Comparison of ENCODE assay signal across 25 cellular contexts in the genomic region with DNA sequence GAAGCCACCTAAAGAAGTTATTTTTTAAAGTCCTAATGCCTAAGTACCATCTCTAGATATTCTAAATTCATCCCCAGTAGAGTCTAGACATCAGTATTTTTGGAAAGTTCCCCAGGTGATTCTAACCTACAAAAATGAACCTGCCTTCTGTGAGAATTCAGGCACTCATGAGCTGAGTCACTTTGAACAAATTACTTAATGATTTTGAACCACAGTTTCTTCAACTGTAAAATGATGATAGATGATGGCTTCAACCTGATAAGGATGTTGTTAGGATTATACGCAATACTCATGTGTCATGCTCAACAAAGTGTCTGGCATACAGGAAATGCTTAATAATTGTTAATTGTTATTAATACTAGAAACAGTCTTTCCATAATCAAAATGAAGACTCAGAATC.
"Had no signal": no experiment of that assay in that cellular context is flagged by ENCODE, and none has a peak within 500 bp of the region (broad histone marks: within the 10 kb centered on the region; RNA-seq: fewer than 3 reads in every experiment).

No MANE protein-coding gene starts in this region.

- H3K9me3 ChIP-seq: MG63 had no signal

- DNase-seq: activated CD4-positive, alpha-beta memory T cell treated with anti-CD3 and anti-CD28 coated beads for 36 hours; activated CD4-positive, alpha-beta T cell treated with anti-CD3 and anti-CD28 coated beads, Interleukin-2, amount 10 ng/mL, durations not matched to agents 7 days and 5 days; activated CD4-positive, CD25-positive, alpha-beta regulatory T cell; activated CD8-positive, alpha-beta memory T cell treated with anti-CD3 and anti-CD28 coated beads for 24 hours; activated gamma-delta T cell treated with Interleukin-2 at 50 U/mL for 16 hours; activated naive CD4-positive, alpha-beta T cell treated with anti-CD3 and anti-CD28 coated beads, Interleukin-2, amount 10 ng/mL, durations not matched to agents 7 days and 5 days; activated naive CD8-positive, alpha-beta T cell treated with anti-CD3 and anti-CD28 coated beads for 36 hours; activated T-cell treated with anti-CD3 and anti-CD28 coated beads, Interleukin-2, amount 50 U/mL, for 72 hours; MG63; MV-4-11; NCI-H1092 treated with DMSO at 0.1 percent for 48 hours; NCI-H1417 treated with DMSO at 0.1 percent for 48 hours; NCI-H1694; NCI-H2029; NCI-H2107; NCI-H2171 treated with DMSO at 0.1 percent for 48 hours; NCI-H345; NCI-H510A treated with DMSO at 0.1 percent for 48 hours; NCI-H69; T-cell; T-helper 2 cell; T1000 had no signal

- H3K4me3 ChIP-seq: MG63, SK-N-MC had no signal

- H3K27me3 ChIP-seq: MG63 had no signal

- H3K27ac ChIP-seq: KMS-11, SK-N-MC had no signal

- H3K36me3 ChIP-seq: MG63 had no signal

- H3K9ac ChIP-seq: KMS-11 had no signal

- ATAC-seq: activated T-cell treated with anti-CD3 and anti-CD28 coated beads, Interleukin-2, amount 50 U/mL, for 72 hours; Right ventricle myocardium inferior; T-cell had no signal

- H3K4me2 ChIP-seq: KMS-11 had no signal
